ENCODE assay signal across 16 cellular contexts in the genomic region with DNA sequence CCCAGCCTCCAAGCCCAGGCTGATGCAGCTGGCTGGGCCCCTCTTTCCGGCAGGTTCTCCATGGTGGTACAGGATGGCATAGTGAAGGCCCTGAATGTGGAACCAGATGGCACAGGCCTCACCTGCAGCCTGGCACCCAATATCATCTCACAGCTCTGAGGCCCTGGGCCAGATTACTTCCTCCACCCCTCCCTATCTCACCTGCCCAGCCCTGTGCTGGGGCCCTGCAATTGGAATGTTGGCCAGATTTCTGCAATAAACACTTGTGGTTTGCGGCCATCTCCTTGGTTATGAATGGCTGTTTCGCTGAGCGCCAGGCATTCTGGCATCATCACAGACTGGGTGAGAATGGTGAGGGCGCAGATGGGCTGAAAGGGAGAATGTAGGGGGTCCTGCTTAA. TPM values are rescaled to one million over a fixed set of nuclear protein-coding genes. Genes with fewer than 3 reads are reported as not detected.
DNase-seq lines count a peak whose midpoint lies in the region; ATAC-seq and TF ChIP-seq lines count a peak whose summit lies in the region.
"Had no signal": no experiment of that assay in that cellular context is flagged by ENCODE, and none has a peak within 500 bp of the region (broad histone marks: within the 10 kb centered on the region; RNA-seq: fewer than 3 reads in every experiment).

No MANE protein-coding gene starts in this region.

- H3K27me3 ChIP-seq in thymus (ENCODE audit: control insufficient read depth, insufficient read depth) = no peaks in the 10 kb centered on the region
- H3K27me3 ChIP-seq: BLaER1 treated with 17β-estradiol and CSF1 and Interleukin-3, amounts not matched to agents 10 nM and 100 nM; cardiac muscle cell had no signal

- no peak overlapping the region for H3K4me3 ChIP-seq in astrocyte of the cerebellum (ENCODE audit: low read depth, low read length)
- H3K4me3 ChIP-seq in thymus (ENCODE audit: low read length) = no peak overlapping the region
- H3K4me3 ChIP-seq: BLaER1 treated with 17β-estradiol and CSF1 and Interleukin-3, amounts not matched to agents 10 nM and 100 nM; cardiac muscle cell had no signal

- WGBS in thymus = 89% methylated on average over 5 of the region's 5 CpGs

- peaks cover 12% of the 10 kb centered on the region for H3K36me3 ChIP-seq in thymus (ENCODE audit: control insufficient read depth, insufficient read depth)

- peak; percentile 78 for DNase-seq in M059J (ENCODE audit: low read depth)
- peak; percentile 66 for DNase-seq in astrocyte of the cerebellum (ENCODE audit: low read depth)
- DNase-seq in kidney tubule cell (ENCODE audit: low spot score) = peak; percentile 63
- DNase-seq in pons (ENCODE audit: low spot score) = no peak
- DNase-seq in superior temporal gyrus (ENCODE audit: extremely low spot score) = no peak
- DNase-seq in activated naive CD4-positive, alpha-beta T cell treated with Interleukin-2 at 50 U/mL for 16 hours = no peak
- DNase-seq: activated CD4-positive, CD25-positive, alpha-beta regulatory T cell; activated T-cell treated with anti-CD3 and anti-CD28 coated beads, Interleukin-2, amount 50 U/mL, for 72 hours; MM.1S; NCI-H510A treated with DMSO at 0.1 percent for 48 hours had no signal

- no peak for ATAC-seq in GM18907 (IDR thresholded peaks at IDR 0.05; ENCODE audit: unreplicated experiment)
- ATAC-seq: activated T-cell treated with anti-CD3 and anti-CD28 coated beads, Interleukin-2, amount 50 U/mL, for 72 hours had no signal

- no peak for TF ChIP-seq CTCF in astrocyte of the cerebellum (IDR thresholded peaks at IDR 0.05; ENCODE audit: low read depth, low read length, missing control alignments)

- peaks cover 23% of the 10 kb centered on the region for H3K4me1 ChIP-seq in thymus (ENCODE audit: control insufficient read depth, insufficient read depth, low read length)

- peak overlapping the region; percentile 6 for H3K27ac ChIP-seq in thymus (ENCODE audit: low read depth)
- H3K27ac ChIP-seq: cardiac muscle cell had no signal

- peaks cover 1% of the 10 kb centered on the region for H3K9me3 ChIP-seq in thymus (ENCODE audit: control insufficient read depth)
- H3K9me3 ChIP-seq: BLaER1 treated with 17β-estradiol and CSF1 and Interleukin-3, amounts not matched to agents 10 nM and 100 nM had no signal

- in situ Hi-C loops in astrocyte of the cerebellum (cut with HindIII; ENCODE audit: low sequenced_read_pairs) = loop anchor here (10.0 kb wide), 1 partner anchor 57 kb away; no protein-coding TSS in a partner anchor

RNA-seq across cellular contexts. Expression of gene PRDX5, which starts 3.6 kb away (rescaled TPM):
- total RNA-seq in M059J (2014; rRNA removed; shearing (Covaris generic)) = 229 and 260 TPM in 2 replicates
- polyA plus RNA-seq in thymus = 286 TPM

RNA-seq across cellular contexts. Expression of gene TRMT112, which starts 4.2 kb away (rescaled TPM):
- total RNA-seq in M059J (2014; rRNA removed; shearing (Covaris generic)) = 378 and 452 TPM in 2 replicates
- polyA plus RNA-seq in thymus = 294 TPM

RNA-seq across cellular contexts. Expression of gene ESRRA, which starts 16.2 kb away (rescaled TPM):
- total RNA-seq in M059J (2014; rRNA removed; shearing (Covaris generic)) = 15.5 and 35.2 TPM in 2 replicates
- 48.0 TPM for polyA plus RNA-seq in thymus

RNA-seq across cellular contexts. Expression of gene CCDC88B, which starts 18.5 kb away (rescaled TPM):
- total RNA-seq in M059J (2014; rRNA removed; shearing (Covaris generic)) = 0.07 and 3.9 TPM in 2 replicates
- 480 TPM for polyA plus RNA-seq in thymus

RNA-seq across cellular contexts. Expression of gene CATSPERZ, which starts 21.4 kb away (rescaled TPM):
- not detected in 2 replicates for total RNA-seq in M059J (2014; rRNA removed; shearing (Covaris generic))
- polyA plus RNA-seq in thymus = 0.78 TPM
- total RNA-seq: cardiac muscle cell had no signal
- polyA plus RNA-seq: fibroblast of lung, neural cell had no signal

Comparison
In these comparisons a context has a peak if more than half of its experiments do, and no peak if none do; other contexts are left out.
1. DNase-seq: peak in M059J (single experiment), astrocyte of the cerebellum (single experiment) and kidney tubule cell (single experiment); none in pons (single experiment), superior temporal gyrus (single experiment) and activated naive CD4-positive, alpha-beta T cell treated with Interleukin-2 at 50 U/mL for 16 hours (single experiment).